17 cellular contexts compared by ENCODE assay signal in the genomic region with DNA sequence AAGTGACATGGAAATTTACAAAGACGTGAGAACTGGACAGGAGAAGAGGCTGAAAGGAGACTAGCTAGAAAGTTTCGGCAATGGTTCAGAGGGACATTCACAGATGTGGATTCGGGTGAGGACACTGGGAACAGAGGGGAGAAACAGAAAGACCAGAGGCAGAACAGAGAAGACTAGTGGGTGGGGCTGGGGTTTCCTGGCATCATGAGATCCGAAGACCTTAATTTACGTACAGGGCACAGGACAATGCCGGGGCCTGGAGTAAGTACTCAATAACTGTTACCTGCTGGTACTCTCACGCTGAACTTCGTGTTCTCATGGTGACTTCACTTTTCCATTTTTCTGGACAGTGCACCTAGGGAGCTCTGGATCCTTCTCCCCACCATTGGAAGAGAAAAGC.
"Had no signal": no experiment of that assay in that cellular context is flagged by ENCODE, and none has a peak within 500 bp of the region (broad histone marks: within the 10 kb centered on the region; RNA-seq: fewer than 3 reads in every experiment).

No MANE protein-coding gene starts in this region.

- DNase-seq: activated CD4-positive, alpha-beta memory T cell treated with anti-CD3 and anti-CD28 coated beads, Interleukin-2, amount 10 ng/mL, durations not matched to agents 7 days and 5 days; activated CD4-positive, CD25-positive, alpha-beta regulatory T cell; activated naive CD4-positive, alpha-beta T cell treated with anti-CD3 and anti-CD28 coated beads, Interleukin-2, amount 50 U/mL, for 16 hours; caudate nucleus; effector memory CD8-positive, alpha-beta T cell; kidney; left ventricle myocardium inferior; mesendoderm; nephron progenitor cell; psoas muscle; sigmoid colon; stimulated activated CD4-positive, alpha-beta T cell treated with anti-CD3 and anti-CD28 coated beads, Interleukin-12 subunit alpha, Interleukin-12 subunit beta, amount 100 ng/mL, for 4 hours had no signal

- H3K27me3 Mint-ChIP-seq: activated CD4-positive, alpha-beta memory T cell treated with anti-CD3 and anti-CD28 coated beads, Interleukin-2, amount 10 ng/mL, durations not matched to agents 7 days and 5 days; effector memory CD8-positive, alpha-beta T cell; stimulated activated naive CD8-positive, alpha-beta T cell treated with anti-CD3 and anti-CD28 coated beads, Interleukin-15, Interleukin-2, amounts not matched to agents 100 ng/mL and 50 ng/mL, for 24 hours had no signal

- H3K4me3 ChIP-seq: coronary artery, gastroesophageal sphincter, left ventricle myocardium inferior, psoas muscle, sigmoid colon, thoracic aorta had no signal

- ATAC-seq: effector memory CD8-positive, alpha-beta T cell; gastroesophageal sphincter; psoas muscle had no signal

- H3K4me3 Mint-ChIP-seq: activated CD4-positive, alpha-beta memory T cell treated with anti-CD3 and anti-CD28 coated beads, Interleukin-2, amount 10 ng/mL, durations not matched to agents 7 days and 5 days; effector memory CD8-positive, alpha-beta T cell; nephron progenitor cell; stimulated activated naive CD8-positive, alpha-beta T cell treated with anti-CD3 and anti-CD28 coated beads, Interleukin-15, Interleukin-2, amounts not matched to agents 100 ng/mL and 50 ng/mL, for 24 hours had no signal

- H3K9me3 ChIP-seq: gastroesophageal sphincter, left ventricle myocardium inferior, psoas muscle, sigmoid colon, thoracic aorta had no signal

- H3K9me3 Mint-ChIP-seq: activated CD4-positive, alpha-beta memory T cell treated with anti-CD3 and anti-CD28 coated beads, Interleukin-2, amount 10 ng/mL, durations not matched to agents 7 days and 5 days; activated T-helper 2 cell treated with anti-CD3 and anti-CD28 coated beads, Interferon-gamma antibody, Interleukin-2, Interleukin-4, amounts not matched to agents 10 μg/mL and 5 μg/mL and 100 μg/mL, durations not matched to agents 14 hours and 24 hours and 36 hours; effector memory CD8-positive, alpha-beta T cell; nephron progenitor cell; stimulated activated naive CD8-positive, alpha-beta T cell treated with anti-CD3 and anti-CD28 coated beads, Interleukin-15, Interleukin-2, amounts not matched to agents 100 ng/mL and 50 ng/mL, for 24 hours had no signal

- H3K27ac Mint-ChIP-seq: activated CD4-positive, alpha-beta memory T cell treated with anti-CD3 and anti-CD28 coated beads, Interleukin-2, amount 10 ng/mL, durations not matched to agents 7 days and 5 days; activated T-helper 2 cell treated with anti-CD3 and anti-CD28 coated beads, Interferon-gamma antibody, Interleukin-2, Interleukin-4, amounts not matched to agents 10 μg/mL and 5 μg/mL and 100 μg/mL, durations not matched to agents 14 hours and 24 hours and 36 hours; nephron progenitor cell; stimulated activated naive CD8-positive, alpha-beta T cell treated with anti-CD3 and anti-CD28 coated beads, Interleukin-15, Interleukin-2, amounts not matched to agents 100 ng/mL and 50 ng/mL, for 24 hours had no signal

- H3K27ac ChIP-seq: coronary artery, gastroesophageal sphincter, left ventricle myocardium inferior, psoas muscle, sigmoid colon, thoracic aorta had no signal

- H3K27me3 ChIP-seq: gastroesophageal sphincter, sigmoid colon had no signal
